In genomic region chr6:118387921-118388701, GRCh38 we compare ENCODE assay signal across 13 cellular contexts.
A peak's percentile ranks its signal among the peaks of the same experiment; 100 is the strongest.
DNase-seq lines count a peak whose midpoint lies in the region; ATAC-seq, FAIRE-seq and TF ChIP-seq lines count a peak whose summit lies in the region.
"Had no signal": no experiment of that assay in that cellular context is flagged by ENCODE, and none has a peak within 500 bp of the region (broad histone marks: within the 10 kb centered on the region; RNA-seq: fewer than 3 reads in every experiment).

No MANE protein-coding gene starts in this region.

- TF ChIP-seq POLR2A in H1 (IDR thresholded peaks at IDR 0.05; ENCODE audit: control extremely low read depth in 1 of 2, low read depth in 2 of 2, low read length in 2 of 2) (no peak), tibial nerve (IDR thresholded peaks at IDR 0.05) (no peak)

- no peak overlapping the region for H4K8ac ChIP-seq in H1 (ENCODE audit: extremely low read depth, insufficient read depth, low read length)

- no peaks in the 10 kb centered on the region for H3K79me2 ChIP-seq in H1 (ENCODE audit: control insufficient read depth in 1 of 2, insufficient read depth in 2 of 2, low read length in 2 of 2)

- no peak for ATAC-seq in HG03457 (IDR thresholded peaks at IDR 0.05; ENCODE audit: unreplicated experiment)
- ATAC-seq: WTC11 had no signal

- H2BK120ac ChIP-seq in H1 (replicated peaks; ENCODE audit: low read depth, low read length), result no peak overlapping the region

- POLR2A ChIA-PET in RWPE1 (lab: Yijun Ruan, JAX; ENCODE audit: low non-redundant PET) (no interaction called here), H1 (lab: Charles Lee; ENCODE audit: partially characterized antibody) (no interaction called here)

- H2AFZ ChIP-seq in H1 (ENCODE audit: low read length), result no peak overlapping the region

- TF ChIP-seq CTCF in RWPE1 (conservative IDR thresholded peaks at IDR 0.05; ENCODE audit: low read depth) (no peak), H1 (IDR thresholded peaks at IDR 0.05; ENCODE audit: control extremely low read depth in 1 of 3, insufficient read depth in 1 of 3, low read depth in 1 of 3, low read length in 3 of 3) (no peak), retinal pigment epithelial cell (conservative IDR thresholded peaks at IDR 0.05; ENCODE audit: low read depth, low read length) (no peak), tibial nerve (IDR thresholded peaks at IDR 0.05) (no peak)

- FAIRE-seq in H1 (lab: Jason Lieb, UNC), result no peak
- FAIRE-seq: G401.6 had no signal

- H3K9me3 ChIP-seq in H1 (ENCODE audit: insufficient read depth in 2 of 2, low read depth in 1 of 2, low read length in 1 of 2) (no peaks in the 10 kb centered on the region), tibial nerve (no peaks in the 10 kb centered on the region)

- H3K4me1 ChIP-seq in H1 (replicated peaks in 1 of 4; ENCODE audit: control insufficient read depth in 3 of 4, insufficient read depth in 4 of 4, low read length in 3 of 4) (no peaks in the 10 kb centered on the region), tibial nerve (no peaks in the 10 kb centered on the region)

- H3K4ac ChIP-seq in H1 (replicated peaks; ENCODE audit: insufficient read length, low read depth, low read length), result peak overlapping the region; percentile 32

- no peak overlapping the region for H2BK15ac ChIP-seq in H1 (ENCODE audit: low read length)

- no peaks in the 10 kb centered on the region for H3K23me2 ChIP-seq in H1 (ENCODE audit: low read depth, low read length)

- H3K27ac ChIP-seq in RWPE1 (peak overlapping the region; percentile 23; the same call in 1 of the 2 replicates), H1 (ENCODE audit: low read depth, low read length) (no peak overlapping the region), tibial nerve (no peak overlapping the region)
- H3K27ac ChIP-seq: dorsolateral prefrontal cortex, HL-60 had no signal

- H3K4me3 ChIP-seq in H1 (ENCODE audit: extremely low read depth in 1 of 4, insufficient read depth in 2 of 4, low read depth in 3 of 4, low read length in 4 of 4) (no peak overlapping the region), retinal pigment epithelial cell (ENCODE audit: low read length) (no peak overlapping the region), tibial nerve (no peak overlapping the region)
- H3K4me3 ChIP-seq: dorsolateral prefrontal cortex had no signal

- no peak overlapping the region for H2AK5ac ChIP-seq in H1 (ENCODE audit: low read depth, low read length)

- H3K36me3 ChIP-seq in H1 (ENCODE audit: control insufficient read depth in 2 of 4, insufficient read depth in 4 of 4, low read length in 3 of 4) (no peaks in the 10 kb centered on the region), tibial nerve (no peaks in the 10 kb centered on the region)

- no peak for TF ChIP-seq RAD21 in H1 (IDR thresholded peaks at IDR 0.05 in 1 of 2, conservative IDR thresholded peaks at IDR 0.05 in 1 of 2; ENCODE audit: low read depth in 2 of 2, low read length in 2 of 2)

- no peak overlapping the region for H4K5ac ChIP-seq in H1 (ENCODE audit: insufficient read length, low read depth, low read length)

- no peak overlapping the region for H3K18ac ChIP-seq in H1 (ENCODE audit: extremely low read depth, low read length)

- DNase-seq in GM03348 (ENCODE audit: low spot score) (peak; percentile 42), RWPE1 (ENCODE audit: low spot score) (peak; percentile 50), H1 (ENCODE audit: low read depth in 1 of 2, low spot score in 2 of 2) (no peak), retinal pigment epithelial cell (ENCODE audit: low read depth) (peak; percentile 42), tibial nerve (ENCODE audit: low spot score in 2 of 2) (no peak), NCI-H1092 treated with DMSO at 0.1 percent for 48 hours (lab: John Stamatoyannopoulos, UW) (no peak)
- no peak for DNase-seq in effector CD4-positive, alpha-beta T cell
- DNase-seq: dorsolateral prefrontal cortex, NCI-H187 treated with DMSO at 0.1 percent for 48 hours had no signal

- no peaks in the 10 kb centered on the region for H3K79me1 ChIP-seq in H1 (ENCODE audit: low read depth, low read length)

- H2BK12ac ChIP-seq in H1 (ENCODE audit: low read depth, low read length), result no peak overlapping the region

- WGBS in H1 (ENCODE audit: extremely low coverage in 1 of 2, insufficient coverage in 1 of 2, insufficient read length in 1 of 2, insufficient replicate concordance in 2 of 2, low coverage in 1 of 2, low lambda C conversion rate in 2 of 2, missing lambda C conversion rate in 1 of 2), 2 experiments, result 80% methylated on average over 7 of the region's 7 CpGs; no CpG with 5 or more reads in 1 of the 2 experiments
- WGBS in tibial nerve, 2 donors, result 25 to 26% methylated on average over 7 of the region's 7 CpGs

- CTCF ChIA-PET in RWPE1 (lab: Yijun Ruan, JAX) (interaction anchor here (0.6 kb wide), 1 partner anchor 21 kb away, joined by 3 read pairs; no protein-coding TSS in a partner anchor), H1 (lab: Charles Lee; ENCODE audit: partially characterized antibody) (interaction anchor here (1.2 to 1.4 kb wide), 2 partner anchors 13 to 35 kb away, joined by 3 to 4 read pairs; no protein-coding TSS in a partner anchor)

- no peak overlapping the region for H3K9ac ChIP-seq in H1 (replicated peaks in 1 of 4; ENCODE audit: extremely low read depth in 1 of 4, low read depth in 3 of 4, low read length in 3 of 4)

- H3K14ac ChIP-seq in H1 (ENCODE audit: insufficient read length), result no peak overlapping the region

- H4K91ac ChIP-seq in H1 (replicated peaks; ENCODE audit: insufficient read length, low read length), result no peak overlapping the region

- no peak overlapping the region for H3K56ac ChIP-seq in H1 (replicated peaks; ENCODE audit: insufficient read length, low read depth, low read length)

- no peaks in the 10 kb centered on the region for H4K20me1 ChIP-seq in H1 (replicated peaks in 1 of 2; ENCODE audit: control insufficient read depth in 1 of 2, insufficient read depth in 2 of 2, low read length in 2 of 2)

- H2BK20ac ChIP-seq in H1 (ENCODE audit: low read length), result no peak overlapping the region

- TF ChIP-seq EP300 in H1 (IDR thresholded peaks at IDR 0.05; ENCODE audit: borderline replicate concordance in 1 of 2, low read depth in 2 of 2, low read length in 2 of 2) (no peak), tibial nerve (IDR thresholded peaks at IDR 0.05) (no peak)

- no peak overlapping the region for H2BK5ac ChIP-seq in H1 (ENCODE audit: low read depth, low read length)

- H3K23ac ChIP-seq in H1 (ENCODE audit: insufficient read length), result no peak overlapping the region

- no peak overlapping the region for H3K4me2 ChIP-seq in H1 (ENCODE audit: insufficient read depth in 1 of 2, low read depth in 2 of 2, low read length in 2 of 2)

- no peaks in the 10 kb centered on the region for H3K27me3 ChIP-seq in H1 (replicated peaks in 1 of 4; ENCODE audit: control insufficient read depth in 3 of 4, extremely low read depth in 1 of 4, insufficient read depth in 3 of 4, low read length in 3 of 4)
- no peaks in the 10 kb centered on the region for H3K27me3 ChIP-seq in tibial nerve
- H3K27me3 ChIP-seq: dorsolateral prefrontal cortex had no signal

TF ChIP-seq in H1, 55 proteins besides CTCF, POLR2A, EP300 and RAD21:
- no peak for TF ChIP-seq SRF (IDR thresholded peaks at IDR 0.05; ENCODE audit: low read depth, low read length)
- no peak for TF ChIP-seq BRCA1 (IDR thresholded peaks at IDR 0.05; ENCODE audit: low read depth, low read length)

Comparison
In these comparisons a context has a peak if more than half of its experiments do, and no peak if none do; other contexts are left out.
1. DNase-seq: peak in GM03348 (single experiment), RWPE1 (single experiment) and retinal pigment epithelial cell (single experiment); none in H1 (0 of 2), effector CD4-positive, alpha-beta T cell (single experiment), tibial nerve (0 of 2) and NCI-H1092 treated with DMSO at 0.1 percent for 48 hours (single experiment).